Comparison of ENCODE assay signal across 21 cellular contexts in genomic region chr17:9937901-9938300, GRCh38. TPM values are rescaled to one million over a fixed set of nuclear protein-coding genes. Genes with fewer than 3 reads are reported as not detected.
DNase-seq lines count a peak whose midpoint lies in the region; ATAC-seq, FAIRE-seq and TF ChIP-seq lines count a peak whose summit lies in the region.
"Had no signal": no experiment of that assay in that cellular context is flagged by ENCODE, and none has a peak within 500 bp of the region (broad histone marks: within the 10 kb centered on the region; RNA-seq: fewer than 3 reads in every experiment).

No MANE protein-coding gene starts in this region.

- H3K4me3 ChIP-seq in adipocyte (ENCODE audit: low read length) (no peak overlapping the region), hepatocyte (no peak overlapping the region), suprapubic skin (no peak overlapping the region), pancreas (no peak overlapping the region)
- H3K4me3 ChIP-seq: SJCRH30 had no signal

- no peak for TF ChIP-seq CTCF in hepatocyte (IDR thresholded peaks at IDR 0.05; ENCODE audit: poor library complexity)
- no peak for TF ChIP-seq CTCF in suprapubic skin (IDR thresholded peaks at IDR 0.05)
- no peak for TF ChIP-seq CTCF in pancreas (IDR thresholded peaks at IDR 0.05)

- no peaks in the 10 kb centered on the region for H3K27me3 ChIP-seq in adipocyte (replicated peaks; ENCODE audit: control insufficient read depth, insufficient read depth, low read length)
- no peaks in the 10 kb centered on the region for H3K27me3 ChIP-seq in hepatocyte
- no peaks in the 10 kb centered on the region for H3K27me3 ChIP-seq in suprapubic skin
- no peaks in the 10 kb centered on the region for H3K27me3 ChIP-seq in pancreas
- H3K27me3 ChIP-seq: SJCRH30 had no signal

- ATAC-seq in pancreas = no peak
- ATAC-seq: HepG2, PC-3 had no signal

- H4K20me1 ChIP-seq in hepatocyte (ENCODE audit: insufficient read depth, poor library complexity, severe bottlenecking) = no peaks in the 10 kb centered on the region

- FAIRE-seq in pancreas (lab: Jason Lieb, UNC) = no peak
- FAIRE-seq: HepG2 had no signal

- no peak overlapping the region for H2AFZ ChIP-seq in hepatocyte

- WGBS in hepatocyte (ENCODE audit: low lambda C conversion rate, missing lambda C conversion rate) = 92% methylated on average over 9 of the region's 9 CpGs
- 84% methylated on average over 9 of the region's 9 CpGs for WGBS in suprapubic skin
- 83 to 85% methylated on average over 9 of the region's 9 CpGs for WGBS in pancreas, 2 donors

- H3K4me2 ChIP-seq in hepatocyte = no peak overlapping the region

- H3K79me2 ChIP-seq in hepatocyte = no peaks in the 10 kb centered on the region

- H3K9me3 ChIP-seq in adipocyte (ENCODE audit: control insufficient read depth, low read length) (peaks cover 12% of the 10 kb centered on the region), hepatocyte (ENCODE audit: low read depth) (no peaks in the 10 kb centered on the region), suprapubic skin (no peaks in the 10 kb centered on the region), pancreas (no peaks in the 10 kb centered on the region)
- H3K9me3 ChIP-seq: SJCRH30 had no signal

- TF ChIP-seq POLR2A in suprapubic skin (IDR thresholded peaks at IDR 0.05) = no peak

- peak overlapping the region; percentile 15 for H3K9ac ChIP-seq in adipocyte (ENCODE audit: low read length)

- peak overlapping the region; percentile 61 for H3K27ac ChIP-seq in hepatocyte
- H3K27ac ChIP-seq in suprapubic skin = peak overlapping the region; percentile 30
- H3K27ac ChIP-seq in pancreas = no peak overlapping the region
- H3K27ac ChIP-seq: SJCRH30 had no signal

- no peak for TF ChIP-seq EP300 in suprapubic skin (IDR thresholded peaks at IDR 0.05)

- DNase-seq in KBM-7 (peak; percentile 23), adipocyte (ENCODE audit: low read depth) (no peak), hepatocyte (ENCODE audit: low spot score) (no peak), suprapubic skin (ENCODE audit: low spot score in 2 of 2) (no peak), pancreas (no peak), activated T-cell treated with anti-CD3 and anti-CD28 coated beads for 4 hours (no peak), NCI-H82 (lab: John Stamatoyannopoulos, UW) (no peak)
- DNase-seq: ACHN; Calu3; CD4-positive, alpha-beta memory T cell; DMS53; H7; NCI-H1417; NCI-H2029; NCI-H2171; NCI-H446 treated with DMSO at 0.1 percent for 48 hours; PC-3; SJCRH30 had no signal

- peaks cover 32% of the 10 kb centered on the region for H3K4me1 ChIP-seq in adipocyte (ENCODE audit: control insufficient read depth, insufficient read depth, low read length)
- peaks cover 16% of the 10 kb centered on the region for H3K4me1 ChIP-seq in hepatocyte (ENCODE audit: insufficient read depth)
- peaks cover 24% of the 10 kb centered on the region for H3K4me1 ChIP-seq in suprapubic skin
- no peaks in the 10 kb centered on the region for H3K4me1 ChIP-seq in pancreas
- H3K4me1 ChIP-seq: SJCRH30 had no signal

- intact Hi-C loops in pancreas (cut with DNase I) = no loop called here

- H3K36me3 ChIP-seq in adipocyte (ENCODE audit: control insufficient read depth, insufficient read depth, low read length, severe bottlenecking) (peaks cover 16% of the 10 kb centered on the region), hepatocyte (replicated peaks; ENCODE audit: insufficient read depth, low read depth) (no peaks in the 10 kb centered on the region), suprapubic skin (peaks cover 38% of the 10 kb centered on the region), pancreas (no peaks in the 10 kb centered on the region)
- H3K36me3 ChIP-seq: SJCRH30 had no signal

- in situ Hi-C loops in KBM-7 (cut with MboI; ENCODE audit: low pct_unique_long_range_greater_than_20kb, low sequenced_read_pairs) = loop anchor here (25.0 kb wide), 1 partner anchor 424 kb away; the partner anchor contains the start of gene MYH13

- H3K9me2 ChIP-seq in hepatocyte (replicated peaks; ENCODE audit: insufficient read depth) = no peaks in the 10 kb centered on the region

RNA-seq across cellular contexts. Expression of gene RCVRN, which starts 32.8 kb away (rescaled TPM):
- 0.07 TPM in 1 of 2 replicates, not detected in the other for total RNA-seq in hepatocyte
- polyA plus RNA-seq in hepatocyte = 0.50 TPM in 1 of 2 replicates, not detected in the other
- total RNA-seq in suprapubic skin = 1 to 10 TPM in 1 of 4 donors, under 1 TPM in 3; 0.42 to 1.9 (median 0.69) TPM
- not detected for total RNA-seq in pancreas
- polyA plus RNA-seq in pancreas = under 1 TPM; 0.26 to 0.30 TPM
- total RNA-seq: B cell; Calu3; CD4-positive, alpha-beta memory T cell; H7; HepG2; MCF 10A; PC-3 had no signal
- polyA plus RNA-seq: CD4-positive, alpha-beta memory T cell; HepG2 had no signal

Comparison
In these comparisons a context has a peak if more than half of its experiments do, and no peak if none do; other contexts are left out.
1. H3K27ac ChIP-seq: peak in hepatocyte (single experiment) and suprapubic skin (single experiment); none in pancreas (0 of 4).